In the genomic region with DNA sequence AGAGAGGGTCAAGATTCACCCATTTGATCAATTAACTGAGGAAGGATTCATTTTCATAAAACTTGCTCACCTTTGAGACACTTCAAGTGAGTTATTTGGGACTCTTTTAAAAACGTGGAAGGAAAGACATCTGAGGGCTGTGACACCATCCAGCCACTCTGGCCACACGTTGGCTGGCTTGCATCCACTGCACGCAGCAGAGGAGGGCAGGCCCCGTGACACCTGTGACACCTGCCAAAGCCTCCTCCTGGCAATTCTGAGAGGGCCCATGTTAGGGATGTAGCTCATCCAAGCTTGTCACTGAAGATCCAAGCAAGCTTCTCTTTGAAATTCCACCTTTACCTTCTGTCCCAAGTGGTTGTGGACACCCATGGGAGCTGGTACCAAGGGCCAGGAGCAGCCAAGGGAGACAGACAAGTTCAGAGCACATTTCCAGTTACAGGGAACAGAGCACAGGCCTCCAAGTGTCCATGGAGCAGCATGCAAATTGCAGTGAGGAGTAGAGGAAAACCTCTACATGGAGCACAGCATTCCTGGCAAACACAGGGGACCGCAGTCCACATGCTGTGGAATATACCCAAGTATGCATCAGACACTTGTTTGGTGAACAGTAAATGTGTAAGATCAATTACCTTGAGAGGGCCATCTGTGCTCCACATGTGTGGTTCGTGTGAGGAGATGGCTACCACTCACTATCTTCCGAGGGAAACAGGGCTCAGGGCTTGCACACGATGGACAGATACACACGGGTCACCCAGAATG, we compare ENCODE assay signal across 2 cellular contexts.
TF ChIP-seq lines count a peak whose summit lies in the region.

No MANE protein-coding gene starts in this region.

TF ChIP-seq in HCT116, 20 proteins besides CTCF, POLR2A, EP300 and RAD21:
- TF ChIP-seq JUND (IDR thresholded peaks at IDR 0.05) (0 out of 2 replicates have a peak, but pooled peaks have one; percentile 2), TCF7L2 (IDR thresholded peaks at IDR 0.05; ENCODE audit: borderline replicate concordance, extremely low read depth, insufficient read depth, insufficient read length) (no peak)

TF ChIP-seq in SK-N-SH, 30 proteins besides CTCF, POLR2A, EP300 and RAD21:
- TF ChIP-seq MXI1 (IDR thresholded peaks at IDR 0.05; ENCODE audit: low read depth, low read length) (peak; percentile 22; the same call in 1 of the 2 replicates), FOSL2 (IDR thresholded peaks at IDR 0.05; ENCODE audit: borderline replicate concordance, low read depth) (no peak)
